ENCODE assay signal across 14 cellular contexts in genomic region chr2:126413079-126413478, GRCh38.
A peak's percentile ranks its signal among the peaks of the same experiment; 100 is the strongest.
DNase-seq lines count a peak whose midpoint lies in the region; ATAC-seq and TF ChIP-seq lines count a peak whose summit lies in the region.
"Had no signal": no experiment of that assay in that cellular context is flagged by ENCODE, and none has a peak within 500 bp of the region (broad histone marks: within the 10 kb centered on the region; RNA-seq: fewer than 3 reads in every experiment).

No MANE protein-coding gene starts in this region.

- no peak overlapping the region for H2BK120ac ChIP-seq in mesendoderm (ENCODE audit: low read depth, low read length)

- peaks cover 2 to 4% of the 10 kb centered on the region in 2 donors for H3K27me3 Mint-ChIP-seq in CD4-positive, alpha-beta memory T cell

- peak overlapping the region in 1 of 7 donors; percentile 47 for H3K27ac Mint-ChIP-seq in CD4-positive, alpha-beta memory T cell
- H3K27ac Mint-ChIP-seq: nephron had no signal

- H2AK5ac ChIP-seq in mesendoderm (ENCODE audit: low read length) = no peak overlapping the region

- no CpG with 5 or more reads among the region's 4 CpGs for WGBS in mesendoderm (ENCODE audit: extremely low coverage, insufficient coverage, low lambda C conversion rate)
- 85 to 86% methylated on average over 4 of the region's 4 CpGs for WGBS in thyroid gland, 2 donors

- no peaks in the 10 kb centered on the region for H3K4me1 ChIP-seq in CD4-positive, alpha-beta memory T cell (ENCODE audit: insufficient read depth, low read length)
- H3K4me1 ChIP-seq in OCI-LY3 (ENCODE audit: low read length) (peaks cover 9% of the 10 kb centered on the region), mesendoderm (ENCODE audit: control insufficient read depth, low read depth, low read length) (no peaks in the 10 kb centered on the region), thyroid gland (no peaks in the 10 kb centered on the region)
- H3K4me1 ChIP-seq: gastrocnemius medialis, HAP-1, lower lobe of right lung had no signal

- H3K18ac ChIP-seq in mesendoderm (ENCODE audit: low read length) = no peak overlapping the region

- H3K56ac ChIP-seq in mesendoderm (ENCODE audit: low read length) = no peak overlapping the region

- CTCF ChIA-PET in CD4-positive, alpha-beta memory T cell (lab: Charles Lee; ENCODE audit: partially characterized antibody) = interaction anchor here (0.8 kb wide), 1 partner anchor 14 kb away, joined by 5 read pairs; no protein-coding TSS in a partner anchor

- no peak overlapping the region for H3K23ac ChIP-seq in mesendoderm (ENCODE audit: low read length)

- H3K36me3 Mint-ChIP-seq in CD4-positive, alpha-beta memory T cell = no peaks in the 10 kb centered on the region

- H3K79me2 ChIP-seq in OCI-LY3 (ENCODE audit: low read length) (no peaks in the 10 kb centered on the region), mesendoderm (ENCODE audit: control insufficient read depth, insufficient read depth, low read length) (no peaks in the 10 kb centered on the region)

- no peak overlapping the region for H3K27ac ChIP-seq in CD4-positive, alpha-beta memory T cell (ENCODE audit: low read depth, low read length)
- H3K27ac ChIP-seq in OCI-LY3 (ENCODE audit: low read length) (no peak overlapping the region), mesendoderm (ENCODE audit: low read depth, low read length) (no peak overlapping the region), thyroid gland (no peak overlapping the region)
- H3K27ac ChIP-seq: gastrocnemius medialis, lower lobe of right lung had no signal

- no peak overlapping the region for H3K4ac ChIP-seq in mesendoderm (ENCODE audit: low read depth, low read length)

- DNase-seq in CD4-positive, alpha-beta memory T cell = peak in 4 of 5 donors; percentile 2 to 26 (median 4)
- DNase-seq in mesendoderm = no peak
- DNase-seq in thyroid gland = no peak
- DNase-seq in NCI-H2029 treated with DMSO at 0.1 percent for 48 hours (lab: John Stamatoyannopoulos, UW) = no peak
- no peak for DNase-seq in NCI-H2171 treated with DMSO at 0.1 percent for 48 hours (lab: John Stamatoyannopoulos, UW)
- DNase-seq: amniotic stem cell, gastrocnemius medialis, lower lobe of right lung, NCI-H2227 treated with DMSO at 0.1 percent for 48 hours had no signal

- no peaks in the 10 kb centered on the region for H3K79me1 ChIP-seq in mesendoderm (ENCODE audit: low read length)

- no peak overlapping the region for H3K4me3 ChIP-seq in CD4-positive, alpha-beta memory T cell (ENCODE audit: low read length in 2 of 2)
- H3K4me3 ChIP-seq in OCI-LY3 (ENCODE audit: low read length) (peak overlapping the region; percentile 0; the same call in 1 of the 2 replicates), mesendoderm (ENCODE audit: low read length) (no peak overlapping the region), thyroid gland (replicated peaks in 1 of 3) (no peak overlapping the region)
- H3K4me3 ChIP-seq: gastrocnemius medialis, HAP-1, lower lobe of right lung had no signal

- intact Hi-C loops in CD4-positive, alpha-beta memory T cell (cut with micrococcal nuclease) = no loop called here
- intact Hi-C loops in thyroid gland (cut with DNase I) = no loop called here

- ATAC-seq in GM18861 (IDR thresholded peaks at IDR 0.05; ENCODE audit: unreplicated experiment) (peak; percentile 68), HG02759 (IDR thresholded peaks at IDR 0.05; ENCODE audit: unreplicated experiment) (peak; percentile 88)
- ATAC-seq: gastrocnemius medialis, lower lobe of right lung had no signal

- H3K4me2 ChIP-seq in OCI-LY3 (ENCODE audit: low read length) = peak overlapping the region; percentile 28
- H3K4me2 ChIP-seq in mesendoderm (ENCODE audit: low read length) = no peak overlapping the region

- no peaks in the 10 kb centered on the region for H3K9me3 ChIP-seq in CD4-positive, alpha-beta memory T cell (ENCODE audit: control insufficient read depth in 1 of 2, low read length in 2 of 2)
- peaks cover 3% of the 10 kb centered on the region; the same call in 1 of the 2 replicates for H3K9me3 ChIP-seq in OCI-LY3 (ENCODE audit: insufficient read depth, low read length)
- no peaks in the 10 kb centered on the region for H3K9me3 ChIP-seq in thyroid gland
- H3K9me3 ChIP-seq: gastrocnemius medialis, HAP-1 had no signal

- H3K27me3 ChIP-seq in CD4-positive, alpha-beta memory T cell (ENCODE audit: insufficient read depth, low read length) = no peaks in the 10 kb centered on the region
- H3K27me3 ChIP-seq in OCI-LY3 (ENCODE audit: low read depth, low read length) (no peaks in the 10 kb centered on the region), mesendoderm (ENCODE audit: insufficient read depth, low read length, poor library complexity) (no peaks in the 10 kb centered on the region), thyroid gland (no peaks in the 10 kb centered on the region)
- H3K27me3 ChIP-seq: gastrocnemius medialis had no signal

- H3K9me3 Mint-ChIP-seq in CD4-positive, alpha-beta memory T cell = peaks cover 0 to 7% (median under 1%) of the 10 kb centered on the region in 8 donors

- H2BK15ac ChIP-seq in mesendoderm (replicated peaks; ENCODE audit: low read depth) = no peak overlapping the region

- TF ChIP-seq CTCF in OCI-LY3 (IDR thresholded peaks at IDR 0.05; ENCODE audit: low read depth, low read length) = no peak
- TF ChIP-seq CTCF in thyroid gland (IDR thresholded peaks at IDR 0.05) = no peak

- TF ChIP-seq POLR2A in thyroid gland (IDR thresholded peaks at IDR 0.05) = no peak

- H3K4me1 Mint-ChIP-seq in CD4-positive, alpha-beta memory T cell = peaks cover 6 to 14% (median 10%) of the 10 kb centered on the region in 4 donors

- H4K20me1 ChIP-seq in OCI-LY3 (ENCODE audit: insufficient read depth, low read length) = no peaks in the 10 kb centered on the region

- H2BK5ac ChIP-seq in mesendoderm (ENCODE audit: low read length) = no peak overlapping the region

- peak overlapping the region in 6 of 8 donors; percentile 8 to 55 (median 28) for H3K4me3 Mint-ChIP-seq in CD4-positive, alpha-beta memory T cell
- H3K4me3 Mint-ChIP-seq: nephron had no signal

- no peak overlapping the region for H4K8ac ChIP-seq in mesendoderm (ENCODE audit: low read depth, low read length)

- no peak overlapping the region for H4K5ac ChIP-seq in mesendoderm (ENCODE audit: low read length)

- H3K9ac ChIP-seq in OCI-LY3 (ENCODE audit: low read length) (no peak overlapping the region), mesendoderm (ENCODE audit: low read length) (no peak overlapping the region)

- POLR2A ChIA-PET in CD4-positive, alpha-beta memory T cell (lab: Charles Lee; ENCODE audit: partially characterized antibody) = no interaction called here

- no peaks in the 10 kb centered on the region for H3K36me3 ChIP-seq in CD4-positive, alpha-beta memory T cell (ENCODE audit: insufficient read depth, low read length)
- no peaks in the 10 kb centered on the region for H3K36me3 ChIP-seq in OCI-LY3 (replicated peaks; ENCODE audit: low read depth, low read length)
- no peaks in the 10 kb centered on the region for H3K36me3 ChIP-seq in mesendoderm (ENCODE audit: control insufficient read depth, insufficient read depth, low read length)
- H3K36me3 ChIP-seq in thyroid gland = no peaks in the 10 kb centered on the region
- H3K36me3 ChIP-seq: gastrocnemius medialis, HAP-1, lower lobe of right lung had no signal

- H2AFZ ChIP-seq in OCI-LY3 (ENCODE audit: low read depth, low read length) = no peak overlapping the region

Comparison
In these comparisons a context has a peak if more than half of its experiments do, and no peak if none do; other contexts are left out.
1. DNase-seq: peak in CD4-positive, alpha-beta memory T cell (4 of 5); none in mesendoderm (single experiment), thyroid gland (0 of 2), NCI-H2029 treated with DMSO at 0.1 percent for 48 hours (single experiment) and NCI-H2171 treated with DMSO at 0.1 percent for 48 hours (single experiment).